ENCODE assay signal across 1 cellular context in the genomic region with DNA sequence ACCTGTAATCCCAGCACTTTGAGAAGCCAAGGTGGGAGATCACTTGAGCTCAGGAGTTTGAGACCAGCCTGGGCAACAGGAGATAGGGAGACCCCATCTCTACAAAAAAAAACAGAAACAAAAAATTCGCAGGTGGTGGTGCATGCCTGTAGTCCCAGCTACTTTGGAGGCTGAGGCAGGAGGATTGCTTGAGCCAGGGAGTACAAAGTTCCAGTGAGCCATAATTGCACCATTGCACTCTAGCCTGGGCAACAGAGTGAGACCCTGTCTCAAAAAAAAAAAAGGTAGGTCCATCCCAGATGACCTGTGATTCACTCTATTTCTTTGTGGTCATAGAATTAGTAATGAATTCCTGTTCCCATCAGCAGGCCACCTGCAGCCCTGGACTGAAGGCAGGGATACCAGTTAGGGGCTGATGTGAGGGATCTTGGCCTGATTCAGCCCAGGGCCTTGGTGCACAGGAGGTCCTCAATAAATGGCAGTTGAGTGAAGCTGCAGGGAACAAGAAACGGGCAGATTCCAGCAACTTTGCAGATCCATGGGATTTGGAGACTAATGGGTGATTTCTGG.
TF ChIP-seq lines count a peak whose summit lies in the region.

Gene MYH16, plus strand, starts transcription at position 364 of the 570 bp plus-strand sequence.

TF ChIP-seq in H1, 55 proteins besides CTCF, POLR2A, EP300 and RAD21 (continued from another document):
- no peak for TF ChIP-seq TCF12 (IDR thresholded peaks at IDR 0.05; ENCODE audit: low read depth, low read length)
- no peak for TF ChIP-seq KDM5A (IDR thresholded peaks at IDR 0.05; ENCODE audit: low read length)
- no peak for TF ChIP-seq SIN3A (conservative IDR thresholded peaks at IDR 0.05 in 1 of 2, IDR thresholded peaks at IDR 0.05 in 1 of 2; ENCODE audit: low read depth in 1 of 2, low read length in 2 of 2)
- TF ChIP-seq KDM1A (IDR thresholded peaks at IDR 0.05; ENCODE audit: borderline replicate concordance, low read length): no peak
- no peak for TF ChIP-seq SP2 (IDR thresholded peaks at IDR 0.05; ENCODE audit: low read length)
- TF ChIP-seq SP1 (IDR thresholded peaks at IDR 0.05; ENCODE audit: low read depth, low read length): no peak
- TF ChIP-seq, protein P1, sequence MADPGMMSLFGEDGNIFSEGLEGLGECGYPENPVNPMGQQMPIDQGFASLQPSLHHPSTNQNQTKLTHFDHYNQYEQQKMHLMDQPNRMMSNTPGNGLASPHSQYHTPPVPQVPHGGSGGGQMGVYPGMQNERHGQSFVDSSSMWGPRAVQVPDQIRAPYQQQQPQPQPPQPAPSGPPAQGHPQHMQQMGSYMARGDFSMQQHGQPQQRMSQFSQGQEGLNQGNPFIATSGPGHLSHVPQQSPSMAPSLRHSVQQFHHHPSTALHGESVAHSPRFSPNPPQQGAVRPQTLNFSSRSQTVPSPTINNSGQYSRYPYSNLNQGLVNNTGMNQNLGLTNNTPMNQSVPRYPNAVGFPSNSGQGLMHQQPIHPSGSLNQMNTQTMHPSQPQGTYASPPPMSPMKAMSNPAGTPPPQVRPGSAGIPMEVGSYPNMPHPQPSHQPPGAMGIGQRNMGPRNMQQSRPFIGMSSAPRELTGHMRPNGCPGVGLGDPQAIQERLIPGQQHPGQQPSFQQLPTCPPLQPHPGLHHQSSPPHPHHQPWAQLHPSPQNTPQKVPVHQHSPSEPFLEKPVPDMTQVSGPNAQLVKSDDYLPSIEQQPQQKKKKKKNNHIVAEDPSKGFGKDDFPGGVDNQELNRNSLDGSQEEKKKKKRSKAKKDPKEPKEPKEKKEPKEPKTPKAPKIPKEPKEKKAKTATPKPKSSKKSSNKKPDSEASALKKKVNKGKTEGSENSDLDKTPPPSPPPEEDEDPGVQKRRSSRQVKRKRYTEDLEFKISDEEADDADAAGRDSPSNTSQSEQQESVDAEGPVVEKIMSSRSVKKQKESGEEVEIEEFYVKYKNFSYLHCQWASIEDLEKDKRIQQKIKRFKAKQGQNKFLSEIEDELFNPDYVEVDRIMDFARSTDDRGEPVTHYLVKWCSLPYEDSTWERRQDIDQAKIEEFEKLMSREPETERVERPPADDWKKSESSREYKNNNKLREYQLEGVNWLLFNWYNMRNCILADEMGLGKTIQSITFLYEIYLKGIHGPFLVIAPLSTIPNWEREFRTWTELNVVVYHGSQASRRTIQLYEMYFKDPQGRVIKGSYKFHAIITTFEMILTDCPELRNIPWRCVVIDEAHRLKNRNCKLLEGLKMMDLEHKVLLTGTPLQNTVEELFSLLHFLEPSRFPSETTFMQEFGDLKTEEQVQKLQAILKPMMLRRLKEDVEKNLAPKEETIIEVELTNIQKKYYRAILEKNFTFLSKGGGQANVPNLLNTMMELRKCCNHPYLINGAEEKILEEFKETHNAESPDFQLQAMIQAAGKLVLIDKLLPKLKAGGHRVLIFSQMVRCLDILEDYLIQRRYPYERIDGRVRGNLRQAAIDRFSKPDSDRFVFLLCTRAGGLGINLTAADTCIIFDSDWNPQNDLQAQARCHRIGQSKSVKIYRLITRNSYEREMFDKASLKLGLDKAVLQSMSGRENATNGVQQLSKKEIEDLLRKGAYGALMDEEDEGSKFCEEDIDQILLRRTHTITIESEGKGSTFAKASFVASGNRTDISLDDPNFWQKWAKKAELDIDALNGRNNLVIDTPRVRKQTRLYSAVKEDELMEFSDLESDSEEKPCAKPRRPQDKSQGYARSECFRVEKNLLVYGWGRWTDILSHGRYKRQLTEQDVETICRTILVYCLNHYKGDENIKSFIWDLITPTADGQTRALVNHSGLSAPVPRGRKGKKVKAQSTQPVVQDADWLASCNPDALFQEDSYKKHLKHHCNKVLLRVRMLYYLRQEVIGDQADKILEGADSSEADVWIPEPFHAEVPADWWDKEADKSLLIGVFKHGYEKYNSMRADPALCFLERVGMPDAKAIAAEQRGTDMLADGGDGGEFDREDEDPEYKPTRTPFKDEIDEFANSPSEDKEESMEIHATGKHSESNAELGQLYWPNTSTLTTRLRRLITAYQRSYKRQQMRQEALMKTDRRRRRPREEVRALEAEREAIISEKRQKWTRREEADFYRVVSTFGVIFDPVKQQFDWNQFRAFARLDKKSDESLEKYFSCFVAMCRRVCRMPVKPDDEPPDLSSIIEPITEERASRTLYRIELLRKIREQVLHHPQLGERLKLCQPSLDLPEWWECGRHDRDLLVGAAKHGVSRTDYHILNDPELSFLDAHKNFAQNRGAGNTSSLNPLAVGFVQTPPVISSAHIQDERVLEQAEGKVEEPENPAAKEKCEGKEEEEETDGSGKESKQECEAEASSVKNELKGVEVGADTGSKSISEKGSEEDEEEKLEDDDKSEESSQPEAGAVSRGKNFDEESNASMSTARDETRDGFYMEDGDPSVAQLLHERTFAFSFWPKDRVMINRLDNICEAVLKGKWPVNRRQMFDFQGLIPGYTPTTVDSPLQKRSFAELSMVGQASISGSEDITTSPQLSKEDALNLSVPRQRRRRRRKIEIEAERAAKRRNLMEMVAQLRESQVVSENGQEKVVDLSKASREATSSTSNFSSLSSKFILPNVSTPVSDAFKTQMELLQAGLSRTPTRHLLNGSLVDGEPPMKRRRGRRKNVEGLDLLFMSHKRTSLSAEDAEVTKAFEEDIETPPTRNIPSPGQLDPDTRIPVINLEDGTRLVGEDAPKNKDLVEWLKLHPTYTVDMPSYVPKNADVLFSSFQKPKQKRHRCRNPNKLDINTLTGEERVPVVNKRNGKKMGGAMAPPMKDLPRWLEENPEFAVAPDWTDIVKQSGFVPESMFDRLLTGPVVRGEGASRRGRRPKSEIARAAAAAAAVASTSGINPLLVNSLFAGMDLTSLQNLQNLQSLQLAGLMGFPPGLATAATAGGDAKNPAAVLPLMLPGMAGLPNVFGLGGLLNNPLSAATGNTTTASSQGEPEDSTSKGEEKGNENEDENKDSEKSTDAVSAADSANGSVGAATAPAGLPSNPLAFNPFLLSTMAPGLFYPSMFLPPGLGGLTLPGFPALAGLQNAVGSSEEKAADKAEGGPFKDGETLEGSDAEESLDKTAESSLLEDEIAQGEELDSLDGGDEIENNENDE (IDR thresholded peaks at IDR 0.05; ENCODE audit: insufficient replicate concordance, low read length): no peak
- no peak for TF ChIP-seq CTBP2 (IDR thresholded peaks at IDR 0.05; ENCODE audit: borderline replicate concordance, insufficient read depth, insufficient read length, low read length)
- TF ChIP-seq EZH2 (IDR thresholded peaks at IDR 0.05; ENCODE audit: low read depth, low read length, severe bottlenecking): no peak
- TF ChIP-seq PHF8 (conservative IDR thresholded peaks at IDR 0.05; ENCODE audit: low read depth, low read length): no peak
- TF ChIP-seq TEAD4 (IDR thresholded peaks at IDR 0.05; ENCODE audit: low read depth, low read length): no peak
- TF ChIP-seq TBP (IDR thresholded peaks at IDR 0.05; ENCODE audit: low read depth, low read length): no peak
- no peak for TF ChIP-seq TAF7 (optimal IDR thresholded peaks at IDR 0.05; ENCODE audit: borderline replicate concordance, low read depth, low read length)
- no peak for TF ChIP-seq BACH1 (IDR thresholded peaks at IDR 0.05; ENCODE audit: low read length)
TF ChIP-seq in H1: peak in this region for 0.
